In the genomic region with DNA sequence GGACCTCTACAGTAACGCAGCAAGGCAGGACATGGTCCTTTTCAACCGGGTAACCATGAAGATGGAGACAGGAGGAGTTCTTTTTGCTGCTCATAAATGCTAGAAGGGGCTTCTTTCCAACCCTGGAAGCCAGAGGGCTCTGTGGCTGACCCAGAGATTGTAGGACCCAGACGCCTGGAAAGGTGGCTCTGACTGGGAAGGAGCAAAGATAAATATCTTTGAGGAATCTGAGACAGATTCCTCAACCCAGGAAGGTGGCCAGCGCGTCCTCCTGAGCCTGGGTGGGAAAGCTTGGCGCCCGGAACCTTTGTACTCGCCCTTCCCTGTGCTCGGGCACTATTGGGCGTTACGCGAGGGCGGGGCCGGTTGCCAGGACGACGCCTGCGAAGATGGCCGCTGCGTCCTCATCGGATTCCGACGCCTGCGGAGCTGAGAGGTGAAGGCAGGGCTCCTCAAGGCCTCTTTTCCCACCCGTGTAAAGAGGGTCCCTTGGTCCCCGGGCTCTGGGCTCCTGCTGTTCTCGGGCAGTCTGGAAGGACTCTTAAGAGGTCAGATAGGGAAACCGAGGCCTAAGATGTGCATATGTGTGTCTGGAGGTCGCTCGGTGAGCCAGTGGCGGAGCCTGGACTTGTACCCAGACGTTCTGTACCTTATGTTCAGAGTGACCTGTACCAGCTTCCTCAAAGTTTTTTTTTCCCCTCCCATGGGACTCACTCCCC, we compare ENCODE assay signal across 8 cellular contexts. TPM values are rescaled to one million over a fixed set of nuclear protein-coding genes. Genes with fewer than 3 reads are reported as not detected.
A peak's percentile ranks its signal among the peaks of the same experiment; 100 is the strongest.
DNase-seq lines count a peak whose midpoint lies in the region; ATAC-seq, FAIRE-seq and TF ChIP-seq lines count a peak whose summit lies in the region.

A gene (plus strand): TSS at position 365 of the 719 bp plus-strand sequence. CDS start 25 bp downstream, at position 390.

- H3K79me1 ChIP-seq in H9 (ENCODE audit: insufficient read depth, low read depth, low read length, poor library complexity, severe bottlenecking), result no peaks in the 10 kb centered on the region

- peak within 1 kb of the TSS; percentile 82 for H3K4me2 ChIP-seq in DOHH2 (ENCODE audit: low read length)
- peak within 1 kb of the TSS; percentile 98 for H3K4me2 ChIP-seq in H9 (ENCODE audit: insufficient read depth, insufficient read length, low read length)
- peak within 1 kb of the TSS; percentile 61 for H3K4me2 ChIP-seq in SU-DHL-6 (ENCODE audit: low read depth, low read length, poor library complexity, severe bottlenecking)

- no peak within 1 kb of the TSS for H3K14ac ChIP-seq in H9 (ENCODE audit: insufficient read depth, low read length)

- peak within 1 kb of the TSS; percentile 77 to 97 (median 87) for H3K27ac Mint-ChIP-seq in H9
- H3K27ac Mint-ChIP-seq in activated naive CD8-positive, alpha-beta T cell treated with anti-CD3 and anti-CD28 coated beads for 36 hours, result peak within 1 kb of the TSS; percentile 25

- H3K27me3 ChIP-seq in DOHH2 (ENCODE audit: control insufficient read depth, low read length) (no peaks in the 10 kb centered on the region), H9 (ENCODE audit: insufficient read depth, low read length) (no peaks in the 10 kb centered on the region), SU-DHL-6 (ENCODE audit: low read length) (no peaks in the 10 kb centered on the region), pancreas (no peaks in the 10 kb centered on the region), thymus (ENCODE audit: control insufficient read depth, insufficient read depth) (no peaks in the 10 kb centered on the region)

- H3K27ac ChIP-seq in DOHH2 (ENCODE audit: low read depth, low read length) (no peak within 1 kb of the TSS), H9 (ENCODE audit: insufficient read length, low read depth, low read length) (no peak within 1 kb of the TSS), SU-DHL-6 (ENCODE audit: low read depth, low read length) (no peak within 1 kb of the TSS), pancreas (peak within 1 kb of the TSS in 1 of 4 donors; percentile 44), thymus (ENCODE audit: low read depth) (peak within 1 kb of the TSS; percentile 22)

- H2AFZ ChIP-seq in H9 (ENCODE audit: low read length), result no peak within 1 kb of the TSS
- peak within 1 kb of the TSS; percentile 73 for H2AFZ ChIP-seq in SU-DHL-6 (ENCODE audit: low read depth, low read length, severe bottlenecking)

- ATAC-seq in Right ventricle myocardium inferior (peak; percentile 94), pancreas (peak; percentile 99 to 100 (median 100))

- H3K4me3 Mint-ChIP-seq in H9, result peak within 1 kb of the TSS; percentile 95 to 97
- peak within 1 kb of the TSS; percentile 88 for H3K4me3 Mint-ChIP-seq in activated naive CD8-positive, alpha-beta T cell treated with anti-CD3 and anti-CD28 coated beads for 36 hours

- H3K9me3 ChIP-seq in DOHH2 (ENCODE audit: control insufficient read depth, insufficient read depth, low read length) (no peaks in the 10 kb centered on the region), H9 (ENCODE audit: control insufficient read depth, low read depth, low read length) (no peaks in the 10 kb centered on the region), SU-DHL-6 (ENCODE audit: insufficient read depth, low read length) (no peaks in the 10 kb centered on the region), pancreas (no peaks in the 10 kb centered on the region), thymus (ENCODE audit: control insufficient read depth) (no peaks in the 10 kb centered on the region)

- H3T11ph ChIP-seq in H9 (ENCODE audit: low read length), result no peak within 1 kb of the TSS

- H4K20me1 ChIP-seq in DOHH2 (ENCODE audit: control insufficient read depth, insufficient read depth, low read depth, low read length) (no peaks in the 10 kb centered on the region), H9 (ENCODE audit: control insufficient read depth, insufficient read depth, insufficient read length) (no peaks in the 10 kb centered on the region), SU-DHL-6 (ENCODE audit: low read depth, low read length) (no peaks in the 10 kb centered on the region)

- H2BK120ac ChIP-seq in H9 (ENCODE audit: low read depth, low read length, poor library complexity, severe bottlenecking), result no peak within 1 kb of the TSS

- intact Hi-C loops in Right ventricle myocardium inferior (cut with DNase I) (no loop called here), pancreas (cut with DNase I) (no loop called here)

- H3F3A ChIP-seq in DOHH2 (ENCODE audit: control insufficient read depth, insufficient read depth) (no peaks in the 10 kb centered on the region), SU-DHL-6 (ENCODE audit: insufficient read depth) (no peaks in the 10 kb centered on the region)

- H4K5ac ChIP-seq in H9 (ENCODE audit: insufficient read length, low read depth, low read length), result no peak within 1 kb of the TSS

- peaks cover 0 to 27% (median 6%) of the 10 kb centered on the region in 3 experiments; a peak in 5 of 7 replicates for H3K36me3 Mint-ChIP-seq in H9 (ENCODE audit: insufficient read depth in 1 of 3, low read depth in 3 of 3)
- H3K36me3 Mint-ChIP-seq in activated naive CD8-positive, alpha-beta T cell treated with anti-CD3 and anti-CD28 coated beads for 36 hours, result peaks cover 4% of the 10 kb centered on the region

- no CpG with 5 or more reads among the region's 31 CpGs for WGBS in H9 (ENCODE audit: extremely low coverage, insufficient read length, low lambda C conversion rate)
- WGBS in pancreas, 2 donors, result 1% methylated on average over 31 of the region's 31 CpGs
- WGBS in thymus, result 3% methylated on average over 31 of the region's 31 CpGs

- H4K91ac ChIP-seq in H9 (ENCODE audit: insufficient read length, low read depth, low read length), result no peak within 1 kb of the TSS

- no peak for FAIRE-seq in pancreas (lab: Jason Lieb, UNC)

- peaks cover 7% of the 10 kb centered on the region for H3K23me2 ChIP-seq in H9 (ENCODE audit: insufficient read length, low read depth, low read length, poor library complexity, severe bottlenecking)

- H3K4me1 ChIP-seq in DOHH2 (ENCODE audit: control insufficient read depth, low read length), result peaks cover 10% of the 10 kb centered on the region
- no peaks in the 10 kb centered on the region for H3K4me1 ChIP-seq in H9 (ENCODE audit: insufficient read depth, low read length)
- peaks cover 0 to 13% (median 6%) of the 10 kb centered on the region in 3 donors for H3K4me1 ChIP-seq in pancreas
- peaks cover 5% of the 10 kb centered on the region for H3K4me1 ChIP-seq in thymus (ENCODE audit: control insufficient read depth, insufficient read depth, low read length)

- H3K9me3 Mint-ChIP-seq in H9, result no peaks in the 10 kb centered on the region
- H3K9me3 Mint-ChIP-seq in activated naive CD8-positive, alpha-beta T cell treated with anti-CD3 and anti-CD28 coated beads for 36 hours, result no peaks in the 10 kb centered on the region

- H3K23ac ChIP-seq in H9 (ENCODE audit: insufficient read length, low read depth, low read length), result no peak within 1 kb of the TSS

- peak within 1 kb of the TSS; percentile 85 for H3K4me3 ChIP-seq in DOHH2 (ENCODE audit: low read length)
- H3K4me3 ChIP-seq in SU-DHL-6 (ENCODE audit: insufficient read depth, low read length, poor library complexity, severe bottlenecking), result peak within 1 kb of the TSS; percentile 53
- peak within 1 kb of the TSS; percentile 59 to 95 (median 80) for H3K4me3 ChIP-seq in pancreas
- peak within 1 kb of the TSS; percentile 56 for H3K4me3 ChIP-seq in thymus (ENCODE audit: low read length)

- H3K36me3 ChIP-seq in DOHH2 (ENCODE audit: control insufficient read depth, low read length), result peaks cover 4% of the 10 kb centered on the region; the same call in 1 of the 2 replicates
- H3K36me3 ChIP-seq in SU-DHL-6 (ENCODE audit: low read length), result 0 out of 2 replicates have a peak, but pooled peaks cover under 1% of the 10 kb centered on the region
- H3K36me3 ChIP-seq in pancreas, result no peaks in the 10 kb centered on the region
- H3K36me3 ChIP-seq in thymus (ENCODE audit: control insufficient read depth, insufficient read depth), result peaks cover 11% of the 10 kb centered on the region

- no peaks in the 10 kb centered on the region for H3K27me3 Mint-ChIP-seq in H9 (ENCODE audit: low read depth)
- H3K27me3 Mint-ChIP-seq in activated naive CD8-positive, alpha-beta T cell treated with anti-CD3 and anti-CD28 coated beads for 36 hours, result no peaks in the 10 kb centered on the region

- no peak within 1 kb of the TSS for H3K18ac ChIP-seq in H9 (ENCODE audit: insufficient read length, low read depth, low read length)

- TF ChIP-seq CTCF in DOHH2 (IDR thresholded peaks at IDR 0.05; ENCODE audit: low read depth, low read length, poor library complexity, severe bottlenecking) (no peak), H9 (conservative IDR thresholded peaks at IDR 0.05) (no peak), SU-DHL-6 (IDR thresholded peaks at IDR 0.05; ENCODE audit: insufficient read depth, low read length, poor library complexity, severe bottlenecking) (no peak), pancreas (IDR thresholded peaks at IDR 0.05) (no peak)

- DNase-seq in H9 (peak; percentile 88), NAMALWA (ENCODE audit: low spot score) (peak; percentile 82), Right ventricle myocardium inferior (ENCODE audit: missing footprints) (peak; percentile 95), pancreas (peak; percentile 78 to 96 (median 90))
- DNase-seq in activated naive CD8-positive, alpha-beta T cell treated with anti-CD3 and anti-CD28 coated beads for 36 hours, result peak; percentile 82

- peaks cover 8% of the 10 kb centered on the region for H3K79me2 ChIP-seq in DOHH2 (ENCODE audit: control insufficient read depth, low read length)
- no peaks in the 10 kb centered on the region for H3K79me2 ChIP-seq in H9 (ENCODE audit: insufficient read depth, low read length)
- H3K79me2 ChIP-seq in SU-DHL-6 (ENCODE audit: insufficient read depth, low read length), result no peaks in the 10 kb centered on the region

- H3K9me2 ChIP-seq in DOHH2 (replicated peaks; ENCODE audit: control insufficient read depth, low read length) (no peaks in the 10 kb centered on the region), SU-DHL-6 (replicated peaks; ENCODE audit: insufficient read depth, low read length) (no peaks in the 10 kb centered on the region)

- H3K4me1 Mint-ChIP-seq in H9, result peaks cover 9 to 10% of the 10 kb centered on the region in 2 experiments
- H3K4me1 Mint-ChIP-seq in activated naive CD8-positive, alpha-beta T cell treated with anti-CD3 and anti-CD28 coated beads for 36 hours, result peaks cover 9% of the 10 kb centered on the region

- H2BK5ac ChIP-seq in H9 (ENCODE audit: insufficient read length, low read length), result no peak within 1 kb of the TSS

- H3K56ac ChIP-seq in H9 (ENCODE audit: insufficient read length, low read depth, low read length), result no peak within 1 kb of the TSS

- H2AK5ac ChIP-seq in H9 (ENCODE audit: insufficient read length, low read length), result no peak within 1 kb of the TSS

- peak within 1 kb of the TSS; percentile 31 for H3K9ac ChIP-seq in H9 (ENCODE audit: extremely low read depth, insufficient read length, low read length)
- H3K9ac ChIP-seq in SU-DHL-6 (ENCODE audit: low read length), result peak within 1 kb of the TSS; percentile 27; the same call in 1 of the 2 replicates

- no peak within 1 kb of the TSS for H2BK20ac ChIP-seq in H9 (ENCODE audit: low read depth, low read length, poor library complexity, severe bottlenecking)

- H2BK15ac ChIP-seq in H9 (ENCODE audit: low read depth, low read length), result no peak within 1 kb of the TSS

- H4K8ac ChIP-seq in H9 (replicated peaks; ENCODE audit: insufficient read length, low read depth, low read length), result no peak within 1 kb of the TSS

- no peak within 1 kb of the TSS for H2BK12ac ChIP-seq in H9 (ENCODE audit: insufficient read length, low read depth, low read length)

- H3K4ac ChIP-seq in H9 (ENCODE audit: low read depth, low read length), result no peak within 1 kb of the TSS

RNA-seq across cellular contexts. Expression of the gene that starts here (rescaled TPM):
- total RNA-seq in H9 (2021) (27.2 and 29.5 TPM in 2 replicates), Right ventricle myocardium inferior (20.9 TPM), pancreas (10 to 100 TPM; 19.1 to 29.6 (median 21.5) TPM)
- 10 to 100 TPM in 1 of 2 experiments, 1 to 10 TPM in 1; 7.7 to 13.1 TPM for total RNA-seq in activated naive CD8-positive, alpha-beta T cell treated with anti-CD3 and anti-CD28 coated beads for 36 hours
- polyA plus RNA-seq in pancreas (10 to 100 TPM; 22.0 to 31.9 TPM), thymus (14.1 TPM)
